Comparison of ENCODE assay signal across 2 cellular contexts in genomic region chr14:45135181-45135580, GRCh38.
TF ChIP-seq lines count a peak whose summit lies in the region.

No MANE protein-coding gene starts in this region.

TF ChIP-seq in A549, 52 proteins besides CTCF, POLR2A, EP300 and RAD21 (continued from another document):
- TF ChIP-seq ZSCAN20 (CRISPR knock-in tag; IDR thresholded peaks at IDR 0.05): no peak
- no peak for TF ChIP-seq RNF2 (IDR thresholded peaks at IDR 0.05; ENCODE audit: borderline replicate concordance, low read depth)
- TF ChIP-seq CBX2 (IDR thresholded peaks at IDR 0.05; ENCODE audit: borderline replicate concordance, low read depth): no peak
- TF ChIP-seq FOSL2 (IDR thresholded peaks at IDR 0.05): no peak
- no peak for TF ChIP-seq FOSL2 (CRISPR knock-in tag; IDR thresholded peaks at IDR 0.05)
- no peak for TF ChIP-seq NFE2L2 (conservative IDR thresholded peaks at IDR 0.05; ENCODE audit: low read length)
- no peak for TF ChIP-seq CHD2 (IDR thresholded peaks at IDR 0.05; ENCODE audit: low read length, partially characterized antibody)
- TF ChIP-seq EHMT2 (IDR thresholded peaks at IDR 0.05; ENCODE audit: low read depth): no peak
- no peak for TF ChIP-seq BHLHE40 (IDR thresholded peaks at IDR 0.05; ENCODE audit: low read depth, low read length)
- TF ChIP-seq E2F6 (IDR thresholded peaks at IDR 0.05; ENCODE audit: borderline replicate concordance, low read depth): no peak
- no peak for TF ChIP-seq RARB (CRISPR knock-in tag; IDR thresholded peaks at IDR 0.05)
- no peak for TF ChIP-seq FOSB (CRISPR knock-in tag; IDR thresholded peaks at IDR 0.05)
- TF ChIP-seq FOXS1 (CRISPR knock-in tag; IDR thresholded peaks at IDR 0.05): no peak

TF ChIP-seq in GM23338, 12 proteins besides CTCF, POLR2A, EP300 and RAD21:
- TF ChIP-seq, protein P1, sequence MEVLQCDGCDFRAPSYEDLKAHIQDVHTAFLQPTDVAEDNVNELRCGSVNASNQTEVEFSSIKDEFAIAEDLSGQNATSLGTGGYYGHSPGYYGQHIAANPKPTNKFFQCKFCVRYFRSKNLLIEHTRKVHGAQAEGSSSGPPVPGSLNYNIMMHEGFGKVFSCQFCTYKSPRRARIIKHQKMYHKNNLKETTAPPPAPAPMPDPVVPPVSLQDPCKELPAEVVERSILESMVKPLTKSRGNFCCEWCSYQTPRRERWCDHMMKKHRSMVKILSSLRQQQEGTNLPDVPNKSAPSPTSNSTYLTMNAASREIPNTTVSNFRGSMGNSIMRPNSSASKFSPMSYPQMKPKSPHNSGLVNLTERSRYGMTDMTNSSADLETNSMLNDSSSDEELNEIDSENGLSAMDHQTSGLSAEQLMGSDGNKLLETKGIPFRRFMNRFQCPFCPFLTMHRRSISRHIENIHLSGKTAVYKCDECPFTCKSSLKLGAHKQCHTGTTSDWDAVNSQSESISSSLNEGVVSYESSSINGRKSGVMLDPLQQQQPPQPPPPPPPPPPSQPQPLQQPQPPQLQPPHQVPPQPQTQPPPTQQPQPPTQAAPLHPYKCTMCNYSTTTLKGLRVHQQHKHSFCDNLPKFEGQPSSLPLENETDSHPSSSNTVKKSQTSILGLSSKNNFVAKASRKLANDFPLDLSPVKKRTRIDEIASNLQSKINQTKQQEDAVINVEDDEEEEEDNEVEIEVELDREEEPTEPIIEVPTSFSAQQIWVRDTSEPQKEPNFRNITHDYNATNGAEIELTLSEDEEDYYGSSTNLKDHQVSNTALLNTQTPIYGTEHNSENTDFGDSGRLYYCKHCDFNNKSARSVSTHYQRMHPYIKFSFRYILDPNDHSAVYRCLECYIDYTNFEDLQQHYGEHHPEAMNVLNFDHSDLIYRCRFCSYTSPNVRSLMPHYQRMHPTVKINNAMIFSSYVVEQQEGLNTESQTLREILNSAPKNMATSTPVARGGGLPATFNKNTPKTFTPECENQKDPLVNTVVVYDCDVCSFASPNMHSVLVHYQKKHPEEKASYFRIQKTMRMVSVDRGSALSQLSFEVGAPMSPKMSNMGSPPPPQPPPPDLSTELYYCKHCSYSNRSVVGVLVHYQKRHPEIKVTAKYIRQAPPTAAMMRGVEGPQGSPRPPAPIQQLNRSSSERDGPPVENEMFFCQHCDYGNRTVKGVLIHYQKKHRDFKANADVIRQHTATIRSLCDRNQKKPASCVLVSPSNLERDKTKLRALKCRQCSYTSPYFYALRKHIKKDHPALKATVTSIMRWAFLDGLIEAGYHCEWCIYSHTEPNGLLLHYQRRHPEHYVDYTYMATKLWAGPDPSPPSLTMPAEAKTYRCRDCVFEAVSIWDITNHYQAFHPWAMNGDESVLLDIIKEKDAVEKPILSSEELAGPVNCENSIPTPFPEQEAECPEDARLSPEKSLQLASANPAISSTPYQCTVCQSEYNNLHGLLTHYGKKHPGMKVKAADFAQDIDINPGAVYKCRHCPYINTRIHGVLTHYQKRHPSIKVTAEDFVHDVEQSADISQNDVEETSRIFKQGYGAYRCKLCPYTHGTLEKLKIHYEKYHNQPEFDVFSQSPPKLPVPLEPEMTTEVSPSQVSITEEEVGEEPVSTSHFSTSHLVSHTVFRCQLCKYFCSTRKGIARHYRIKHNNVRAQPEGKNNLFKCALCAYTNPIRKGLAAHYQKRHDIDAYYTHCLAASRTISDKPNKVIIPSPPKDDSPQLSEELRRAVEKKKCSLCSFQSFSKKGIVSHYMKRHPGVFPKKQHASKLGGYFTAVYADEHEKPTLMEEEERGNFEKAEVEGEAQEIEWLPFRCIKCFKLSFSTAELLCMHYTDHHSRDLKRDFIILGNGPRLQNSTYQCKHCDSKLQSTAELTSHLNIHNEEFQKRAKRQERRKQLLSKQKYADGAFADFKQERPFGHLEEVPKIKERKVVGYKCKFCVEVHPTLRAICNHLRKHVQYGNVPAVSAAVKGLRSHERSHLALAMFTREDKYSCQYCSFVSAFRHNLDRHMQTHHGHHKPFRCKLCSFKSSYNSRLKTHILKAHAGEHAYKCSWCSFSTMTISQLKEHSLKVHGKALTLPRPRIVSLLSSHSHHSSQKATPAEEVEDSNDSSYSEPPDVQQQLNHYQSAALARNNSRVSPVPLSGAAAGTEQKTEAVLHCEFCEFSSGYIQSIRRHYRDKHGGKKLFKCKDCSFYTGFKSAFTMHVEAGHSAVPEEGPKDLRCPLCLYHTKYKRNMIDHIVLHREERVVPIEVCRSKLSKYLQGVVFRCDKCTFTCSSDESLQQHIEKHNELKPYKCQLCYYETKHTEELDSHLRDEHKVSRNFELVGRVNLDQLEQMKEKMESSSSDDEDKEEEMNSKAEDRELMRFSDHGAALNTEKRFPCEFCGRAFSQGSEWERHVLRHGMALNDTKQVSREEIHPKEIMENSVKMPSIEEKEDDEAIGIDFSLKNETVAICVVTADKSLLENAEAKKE (CRISPR knock-in tag; IDR thresholded peaks at IDR 0.05): no peak
- TF ChIP-seq ZNF331 (CRISPR knock-in tag; IDR thresholded peaks at IDR 0.05; ENCODE audit: low read depth) (no peak), ZNF114 (CRISPR knock-in tag; IDR thresholded peaks at IDR 0.05) (no peak)
